21 cellular contexts compared by ENCODE assay signal in genomic region chr6:143015300-143015706, GRCh38. TPM values are rescaled to one million over a fixed set of nuclear protein-coding genes. Genes with fewer than 3 reads are reported as not detected.
DNase-seq lines count a peak whose midpoint lies in the region; ATAC-seq and TF ChIP-seq lines count a peak whose summit lies in the region.
"Had no signal": no experiment of that assay in that cellular context is flagged by ENCODE, and none has a peak within 500 bp of the region (broad histone marks: within the 10 kb centered on the region; RNA-seq: fewer than 3 reads in every experiment).

No MANE protein-coding gene starts in this region.

- H4K91ac ChIP-seq in mesenchymal stem cell (ENCODE audit: low read length): no peak overlapping the region

- H3K4ac ChIP-seq in mesenchymal stem cell (ENCODE audit: low read depth in 1 of 2, low read length in 2 of 2): no peak overlapping the region

- DNase-seq in mammary epithelial cell (peak; percentile 33), breast epithelium (ENCODE audit: low spot score in 2 of 2) (no peak), epithelial cell of esophagus (ENCODE audit: low read depth) (peak; percentile 10), superior temporal gyrus (ENCODE audit: extremely low spot score) (peak; percentile 50), mesenchymal stem cell (no peak), T-helper 2 cell (no peak)
- DNase-seq: Caco-2; DND-41; H7; kidney; naive B cell; NCI-H1694 treated with DMSO at 0.1 percent for 48 hours; NCI-H69; retina; stimulated activated CD4-positive, alpha-beta T cell treated with anti-CD3 and anti-CD28 coated beads, Interleukin-4, amount 100 ng/mL, for 4 hours; T-helper 9 cell; upper lobe of right lung had no signal

- no peak overlapping the region for H2BK5ac ChIP-seq in mesenchymal stem cell (ENCODE audit: low read depth, low read length, poor library complexity, severe bottlenecking)

- H3K4me2 ChIP-seq in mammary epithelial cell (ENCODE audit: insufficient read depth, low read depth, low read length) (no peak overlapping the region), mesenchymal stem cell (ENCODE audit: low read length, poor library complexity, severe bottlenecking) (no peak overlapping the region)
- H3K4me2 ChIP-seq: BLaER1 treated with 17β-estradiol and CSF1 and Interleukin-3, amounts not matched to agents 10 nM and 100 nM; smooth muscle cell had no signal

- H2AFZ ChIP-seq in mammary epithelial cell (ENCODE audit: low read depth, low read length) (no peak overlapping the region), mesenchymal stem cell (ENCODE audit: low read depth, low read length) (no peak overlapping the region)

- H3K14ac ChIP-seq in mesenchymal stem cell (ENCODE audit: low read length in 2 of 2): no peak overlapping the region

- no peak for TF ChIP-seq CTCF in mammary epithelial cell (conservative IDR thresholded peaks at IDR 0.05 in 1 of 2, IDR thresholded peaks at IDR 0.05 in 1 of 2; ENCODE audit: extremely low read depth in 1 of 2, insufficient read depth in 1 of 2, low read depth in 1 of 2, low read length in 2 of 2)
- no peak for TF ChIP-seq CTCF in breast epithelium (IDR thresholded peaks at IDR 0.05)
- no peak for TF ChIP-seq CTCF in epithelial cell of esophagus (IDR thresholded peaks at IDR 0.05; ENCODE audit: insufficient read depth, low read depth, low read length, missing control alignments)

- H4K8ac ChIP-seq in mesenchymal stem cell (ENCODE audit: low read length): no peak overlapping the region

- H3K27me3 ChIP-seq in mammary epithelial cell (ENCODE audit: insufficient read depth, low read length): no peaks in the 10 kb centered on the region
- H3K27me3 ChIP-seq in breast epithelium: no peaks in the 10 kb centered on the region
- H3K27me3 ChIP-seq in mesenchymal stem cell (ENCODE audit: control insufficient read depth in 1 of 2, insufficient read depth in 1 of 2, low read length in 2 of 2): no peaks in the 10 kb centered on the region
- H3K27me3 ChIP-seq: BLaER1 treated with 17β-estradiol and CSF1 and Interleukin-3, amounts not matched to agents 10 nM and 100 nM; gastroesophageal sphincter; upper lobe of right lung had no signal

- no peaks in the 10 kb centered on the region for H4K20me1 ChIP-seq in mammary epithelial cell (ENCODE audit: insufficient read depth, low read length)
- H4K20me1 ChIP-seq: BLaER1 treated with 17β-estradiol and CSF1 and Interleukin-3, amounts not matched to agents 10 nM and 100 nM had no signal

- TF ChIP-seq POLR2A in breast epithelium (IDR thresholded peaks at IDR 0.05): no peak

- H2BK120ac ChIP-seq in mesenchymal stem cell (ENCODE audit: low read depth, low read length): no peak overlapping the region

- H3K79me2 ChIP-seq in mammary epithelial cell (ENCODE audit: insufficient read depth, low read length): no peaks in the 10 kb centered on the region

- dilution Hi-C loops in mammary epithelial cell (cut with HindIII; ENCODE audit: low sequenced_read_pairs): no loop called here

- no peak overlapping the region for H2BK12ac ChIP-seq in mesenchymal stem cell (ENCODE audit: low read length in 2 of 2)

- H3K27ac ChIP-seq in mammary epithelial cell (ENCODE audit: insufficient read depth, low read depth, low read length): no peak overlapping the region
- H3K27ac ChIP-seq in breast epithelium: no peak overlapping the region
- H3K27ac ChIP-seq in mesenchymal stem cell (ENCODE audit: low read length, poor library complexity, severe bottlenecking): no peak overlapping the region
- H3K27ac ChIP-seq: BLaER1 treated with 17β-estradiol and CSF1 and Interleukin-3, amounts not matched to agents 10 nM and 100 nM; gastroesophageal sphincter; upper lobe of right lung had no signal

- H3K4me3 ChIP-seq in mammary epithelial cell (replicated peaks in 1 of 3; ENCODE audit: insufficient read depth in 1 of 3, low read depth in 2 of 3, low read length in 3 of 3) (no peak overlapping the region), breast epithelium (no peak overlapping the region), epithelial cell of esophagus (ENCODE audit: low read length) (no peak overlapping the region), mesenchymal stem cell (ENCODE audit: insufficient read depth in 1 of 2, low read depth in 1 of 2, low read length in 2 of 2) (no peak overlapping the region)
- H3K4me3 ChIP-seq: BLaER1 treated with 17β-estradiol and CSF1 and Interleukin-3, amounts not matched to agents 10 nM and 100 nM; gastroesophageal sphincter; smooth muscle cell; upper lobe of right lung had no signal

- WGBS in mammary epithelial cell (ENCODE audit: low coverage, missing lambda C conversion rate): 92% methylated on average over 4 of the region's 4 CpGs
- 100% methylated on average over 2 of the region's 4 CpGs for WGBS in mesenchymal stem cell

- no peaks in the 10 kb centered on the region for H3K9me3 ChIP-seq in mammary epithelial cell (replicated peaks; ENCODE audit: insufficient read depth, low read length)
- H3K9me3 ChIP-seq in breast epithelium: no peaks in the 10 kb centered on the region
- H3K9me3 ChIP-seq in mesenchymal stem cell (ENCODE audit: control insufficient read depth, low read length): no peaks in the 10 kb centered on the region
- H3K9me3 ChIP-seq: Caco-2, gastroesophageal sphincter, upper lobe of right lung had no signal

- H3K79me1 ChIP-seq in mesenchymal stem cell (replicated peaks; ENCODE audit: low read length, poor library complexity, severe bottlenecking): no peaks in the 10 kb centered on the region

- H2AK5ac ChIP-seq in mesenchymal stem cell (ENCODE audit: low read length, severe bottlenecking): no peak overlapping the region

- in situ Hi-C loops in mammary epithelial cell (cut with MboI; ENCODE audit: low sequenced_read_pairs in 2 of 2): no loop called here

- peak; percentile 53 for ATAC-seq in HG02884 (IDR thresholded peaks at IDR 0.05; ENCODE audit: unreplicated experiment)
- ATAC-seq: gastroesophageal sphincter, upper lobe of right lung had no signal

- H3K9ac ChIP-seq in mammary epithelial cell (ENCODE audit: insufficient read depth, low read length) (no peak overlapping the region), mesenchymal stem cell (ENCODE audit: low read length) (no peak overlapping the region)
- H3K9ac ChIP-seq: BLaER1 treated with 17β-estradiol and CSF1 and Interleukin-3, amounts not matched to agents 10 nM and 100 nM had no signal

- H3K18ac ChIP-seq in mesenchymal stem cell (ENCODE audit: low read depth in 1 of 2, low read length in 2 of 2): no peak overlapping the region

- H3K4me1 ChIP-seq in mammary epithelial cell (ENCODE audit: insufficient read depth, low read length) (no peaks in the 10 kb centered on the region), breast epithelium (no peaks in the 10 kb centered on the region), mesenchymal stem cell (ENCODE audit: control insufficient read depth, insufficient read depth, low read depth, low read length) (no peaks in the 10 kb centered on the region)
- H3K4me1 ChIP-seq: BLaER1 treated with 17β-estradiol and CSF1 and Interleukin-3, amounts not matched to agents 10 nM and 100 nM; Caco-2; gastroesophageal sphincter; upper lobe of right lung had no signal

- CTCF ChIA-PET in mammary epithelial cell (lab: Charles Lee; ENCODE audit: low non-redundant PET): no interaction called here

- intact Hi-C loops in mammary epithelial cell (cut with micrococcal nuclease) (no loop called here), breast epithelium (cut with DNase I; ENCODE audit: low total_unique reads) (no loop called here)

- no peak overlapping the region for H3K23ac ChIP-seq in mesenchymal stem cell (ENCODE audit: low read length in 2 of 2)

- no TSS peak for BruUV-seq in mammary epithelial cell (replicated peaks; lab: Mats Ljungman, UMichigan)

- no peaks in the 10 kb centered on the region for H3K36me3 ChIP-seq in mammary epithelial cell (ENCODE audit: insufficient read depth, low read length)
- no peaks in the 10 kb centered on the region for H3K36me3 ChIP-seq in breast epithelium
- no peaks in the 10 kb centered on the region for H3K36me3 ChIP-seq in mesenchymal stem cell (ENCODE audit: control insufficient read depth in 1 of 2, insufficient read depth in 2 of 2, low read depth in 1 of 2, low read length in 2 of 2)
- H3K36me3 ChIP-seq: BLaER1 treated with 17β-estradiol and CSF1 and Interleukin-3, amounts not matched to agents 10 nM and 100 nM; gastroesophageal sphincter; upper lobe of right lung had no signal

- H2BK15ac ChIP-seq in mesenchymal stem cell (ENCODE audit: low read depth, poor library complexity, severe bottlenecking): no peak overlapping the region

RNA-seq across cellular contexts. Expression of gene AIG1, which starts 45.4 kb away (rescaled TPM):
- total RNA-seq in mammary epithelial cell (100 to 1,000 TPM in 1 of 2 donors, 10 to 100 TPM in 1; 93.9 to 113 TPM), breast epithelium (10 to 100 TPM; 43.0 to 53.6 (median 44.2) TPM)
- polyA plus RNA-seq in mammary epithelial cell: 93.8 TPM
- 135 TPM for polyA minus RNA-seq in mammary epithelial cell
- polyA plus RNA-seq in mesenchymal stem cell (2013, experiment 1 of 2): 35.6 TPM
- 37.8 TPM for polyA plus RNA-seq in mesenchymal stem cell (2013, experiment 2 of 2)

Comparison
In these comparisons a context has a peak if more than half of its experiments do, and no peak if none do; other contexts are left out.
1. DNase-seq: peak in mammary epithelial cell (single experiment), epithelial cell of esophagus (single experiment) and superior temporal gyrus (single experiment); none in breast epithelium (0 of 2), mesenchymal stem cell (single experiment) and T-helper 2 cell (0 of 5).